Comparison of ENCODE assay signal across 19 cellular contexts in genomic region chr3:43063114-43063513, GRCh38. TPM values are rescaled to one million over a fixed set of nuclear protein-coding genes. Genes with fewer than 3 reads are reported as not detected.
A peak's percentile ranks its signal among the peaks of the same experiment; 100 is the strongest.
DNase-seq lines count a peak whose midpoint lies in the region; ATAC-seq and TF ChIP-seq lines count a peak whose summit lies in the region.
"Had no signal": no experiment of that assay in that cellular context is flagged by ENCODE, and none has a peak within 500 bp of the region (broad histone marks: within the 10 kb centered on the region; RNA-seq: fewer than 3 reads in every experiment).

No MANE protein-coding gene starts in this region.

- H3K4me1 ChIP-seq in BLaER1 treated with 17β-estradiol and CSF1 and Interleukin-3, amounts not matched to agents 10 nM and 100 nM = peaks cover 0 to 11% (median 8%) of the 10 kb centered on the region in 10 experiments; a peak in 11 of 20 replicates
- H3K4me1 ChIP-seq in upper lobe of left lung (no peaks in the 10 kb centered on the region), neuronal stem cell (ENCODE audit: control insufficient read depth in 2 of 2, insufficient read depth in 1 of 2, low read depth in 1 of 2, low read length in 2 of 2) (no peaks in the 10 kb centered on the region), psoas muscle (no peaks in the 10 kb centered on the region)

- no peak overlapping the region for H3K14ac ChIP-seq in neuronal stem cell (ENCODE audit: low read length)

- no peak for TF ChIP-seq POLR2A in upper lobe of left lung (IDR thresholded peaks at IDR 0.05)

- H2BK5ac ChIP-seq in neuronal stem cell (ENCODE audit: low read length) = no peak overlapping the region

- H4K91ac ChIP-seq in neuronal stem cell (ENCODE audit: low read depth, low read length, poor library complexity) = no peak overlapping the region

- H3K9ac ChIP-seq in BLaER1 treated with 17β-estradiol and CSF1 and Interleukin-3, amounts not matched to agents 10 nM and 100 nM = no peak overlapping the region
- no peak overlapping the region for H3K9ac ChIP-seq in neuronal stem cell (ENCODE audit: low read depth, low read length, poor library complexity)

- H3K27me3 ChIP-seq in BLaER1 treated with 17β-estradiol and CSF1 and Interleukin-3, amounts not matched to agents 10 nM and 100 nM = no peaks in the 10 kb centered on the region
- H3K27me3 ChIP-seq in upper lobe of left lung (no peaks in the 10 kb centered on the region), neuronal stem cell (ENCODE audit: control insufficient read depth in 3 of 3, insufficient read depth in 3 of 3, low read depth in 1 of 3, low read length in 3 of 3) (no peaks in the 10 kb centered on the region), psoas muscle (ENCODE audit: insufficient read depth in 3 of 3, low read length in 2 of 3) (no peaks in the 10 kb centered on the region)

- H2BK12ac ChIP-seq in neuronal stem cell (ENCODE audit: low read length) = no peak overlapping the region

- peak; percentile 65 for DNase-seq in Jurkat, Clone E6-1 (ENCODE audit: low read depth, low spot score)
- DNase-seq in islet precursor cell (peak; percentile 36), upper lobe of left lung (peak in 1 of 2 donors; percentile 21), neuronal stem cell (ENCODE audit: low spot score) (no peak), psoas muscle (no peak)
- DNase-seq: CD8-positive, alpha-beta memory T cell; DMS 273 treated with DMSO at 0.1 percent for 48 hours; DMS79; H7; KG1; MM.1S; NCI-H2029; NCI-H446 treated with DMSO at 0.1 percent for 48 hours; NCI-H526 treated with DMSO at 0.1 percent for 48 hours; PC-9; RPMI8226; SHP77 had no signal

- H4K20me1 ChIP-seq in BLaER1 treated with 17β-estradiol and CSF1 and Interleukin-3, amounts not matched to agents 10 nM and 100 nM = no peaks in the 10 kb centered on the region

- H3K4me3 ChIP-seq in BLaER1 treated with 17β-estradiol and CSF1 and Interleukin-3, amounts not matched to agents 10 nM and 100 nM = no peak overlapping the region
- H3K4me3 ChIP-seq in Jurkat, Clone E6-1 (ENCODE audit: low read length) = peak overlapping the region; percentile 24
- H3K4me3 ChIP-seq in upper lobe of left lung (no peak overlapping the region), neuronal stem cell (ENCODE audit: low read length in 2 of 2) (peak overlapping the region in 1 of 2 donors; percentile 24), psoas muscle (no peak overlapping the region)
- H3K4me3 ChIP-seq: PC-9 had no signal

- no peak overlapping the region for H2AFZ ChIP-seq in neuronal stem cell (ENCODE audit: low read length)
- H2AFZ ChIP-seq: PC-9 had no signal

- H3K9me3 ChIP-seq in BLaER1 treated with 17β-estradiol and CSF1 and Interleukin-3, amounts not matched to agents 10 nM and 100 nM (replicated peaks in 1 of 11) = peaks cover 0 to 15% (median 0%) of the 10 kb centered on the region in 11 experiments; a peak in 8 of 22 replicates
- no peaks in the 10 kb centered on the region for H3K9me3 ChIP-seq in upper lobe of left lung
- peaks cover 0 to 6% of the 10 kb centered on the region in 2 donors for H3K9me3 ChIP-seq in neuronal stem cell (replicated peaks in 1 of 2; ENCODE audit: control insufficient read depth in 2 of 2, insufficient read depth in 1 of 2, low read depth in 1 of 2, low read length in 2 of 2)
- no peaks in the 10 kb centered on the region for H3K9me3 ChIP-seq in psoas muscle

- no peak overlapping the region for H3K23ac ChIP-seq in neuronal stem cell (ENCODE audit: low read depth, low read length, poor library complexity)

- no peaks in the 10 kb centered on the region for H3K79me1 ChIP-seq in neuronal stem cell (ENCODE audit: low read depth, low read length)

- no peak overlapping the region for H3K27ac ChIP-seq in BLaER1 treated with 17β-estradiol and CSF1 and Interleukin-3, amounts not matched to agents 10 nM and 100 nM
- H3K27ac ChIP-seq in upper lobe of left lung = no peak overlapping the region
- H3K27ac ChIP-seq in neuronal stem cell (replicated peaks; ENCODE audit: low read length) = no peak overlapping the region
- no peak overlapping the region for H3K27ac ChIP-seq in psoas muscle
- H3K27ac ChIP-seq: PC-9 had no signal

- no peaks in the 10 kb centered on the region for H3K36me3 ChIP-seq in BLaER1 treated with 17β-estradiol and CSF1 and Interleukin-3, amounts not matched to agents 10 nM and 100 nM
- H3K36me3 ChIP-seq in upper lobe of left lung = no peaks in the 10 kb centered on the region
- no peaks in the 10 kb centered on the region for H3K36me3 ChIP-seq in neuronal stem cell (replicated peaks in 1 of 2; ENCODE audit: control insufficient read depth in 2 of 2, insufficient read depth in 2 of 2, low read length in 2 of 2)
- no peaks in the 10 kb centered on the region for H3K36me3 ChIP-seq in psoas muscle (ENCODE audit: insufficient read depth in 1 of 2, low read depth in 1 of 2)

- H3K4ac ChIP-seq in neuronal stem cell (ENCODE audit: low read length) = no peak overlapping the region

- H3K4me2 ChIP-seq in BLaER1 treated with 17β-estradiol and CSF1 and Interleukin-3, amounts not matched to agents 10 nM and 100 nM = peak overlapping the region in 7 of 11 experiments; percentile 6 to 49 (median 35); a peak in 9 of 22 replicates
- H3K4me2 ChIP-seq in neuronal stem cell (ENCODE audit: insufficient read depth, low read length, poor library complexity, severe bottlenecking) = no peak overlapping the region
- H3K4me2 ChIP-seq: PC-9 had no signal

- intact Hi-C loops in psoas muscle (cut with DNase I) = no loop called here

- 75 to 86% methylated on average over 4 to 5 of the region's 5 CpGs for WGBS in upper lobe of left lung, 2 donors
- no CpG with 5 or more reads among the region's 5 CpGs for WGBS in neuronal stem cell (ENCODE audit: extremely low coverage in 2 of 2, insufficient read length in 2 of 2, insufficient replicate concordance in 1 of 2), 2 donors
- WGBS in psoas muscle, 3 donors = 63 to 67% (median 66%) methylated on average over 5 of the region's 5 CpGs

- TF ChIP-seq CTCF in upper lobe of left lung (IDR thresholded peaks at IDR 0.05) (no peak), psoas muscle (IDR thresholded peaks at IDR 0.05) (no peak)

- no peak for TF ChIP-seq EP300 in upper lobe of left lung (IDR thresholded peaks at IDR 0.05)

- no peak overlapping the region for H3K18ac ChIP-seq in neuronal stem cell (ENCODE audit: low read length)

- no peak overlapping the region for H2BK120ac ChIP-seq in neuronal stem cell (ENCODE audit: low read depth, low read length)

- ATAC-seq in upper lobe of left lung (ENCODE audit: low FRiP score in 2 of 2) = peak; percentile 23 to 30
- no peak for ATAC-seq in GM19455 (IDR thresholded peaks at IDR 0.05; ENCODE audit: unreplicated experiment)
- no peak for ATAC-seq in psoas muscle

- no peak overlapping the region for H4K8ac ChIP-seq in neuronal stem cell (ENCODE audit: low read depth, low read length)

- H2AK5ac ChIP-seq in neuronal stem cell (ENCODE audit: low read depth, low read length) = no peak overlapping the region

- H2BK15ac ChIP-seq in neuronal stem cell (ENCODE audit: low read length) = no peak overlapping the region

RNA-seq across cellular contexts. Expression of gene POMGNT2, which starts 42.8 kb away (rescaled TPM):
- 23.0 TPM for polyA plus RNA-seq in Jurkat, Clone E6-1 (2012; ENCODE audit: insufficient read depth, insufficient read length)
- total RNA-seq in upper lobe of left lung = 10 to 100 TPM; 10.5 to 25.1 (median 14.1) TPM
- 21.8 TPM for polyA plus RNA-seq in neuronal stem cell (2013, experiment 1 of 2)
- 21.6 TPM for polyA plus RNA-seq in neuronal stem cell (2013, experiment 2 of 2)
- 10 to 100 TPM; 13.2 to 25.5 (median 19.8) TPM for total RNA-seq in psoas muscle
- 10 to 100 TPM; 14.3 to 40.3 (median 22.4) TPM for polyA plus RNA-seq in psoas muscle

Comparison
In these comparisons a context has a peak if more than half of its experiments do, and no peak if none do; other contexts are left out.
1. DNase-seq: peak in Jurkat, Clone E6-1 (single experiment) and islet precursor cell (single experiment); none in neuronal stem cell (single experiment) and psoas muscle (0 of 2).
2. ATAC-seq: peak in upper lobe of left lung (2 of 2); none in GM19455 (single experiment) and psoas muscle (0 of 4).